Comparison of ENCODE assay signal across 8 cellular contexts in genomic region chr16:48365030-48365600, GRCh38. TPM values are rescaled to one million over a fixed set of nuclear protein-coding genes. Genes with fewer than 3 reads are reported as not detected.
DNase-seq lines count a peak whose midpoint lies in the region; ATAC-seq, FAIRE-seq and TF ChIP-seq lines count a peak whose summit lies in the region.

No MANE protein-coding gene starts in this region.

- in situ Hi-C loops in astrocyte of the spinal cord (cut with HindIII; ENCODE audit: low sequenced_read_pairs) (no loop called here), HepG2 (cut with HindIII; ENCODE audit: extremely low pct_ligation_motif_present, low pct_unique_long_range_greater_than_20kb) (no loop called here)

- intact Hi-C loops in HepG2 (cut with micrococcal nuclease; ENCODE audit: unreplicated experiment) = loop anchor here (1.0 to 5.0 kb wide), 2 partner anchors 161 to 257 kb away; no protein-coding TSS in a partner anchor

- H3K9me3 ChIP-seq in HepG2 (ENCODE audit: low read length) = no peaks in the 10 kb centered on the region
- H3K9me3 ChIP-seq in tibial nerve = no peaks in the 10 kb centered on the region

- peak overlapping the region; percentile 71 for H3K9ac ChIP-seq in HepG2 (ENCODE audit: insufficient read depth, low read depth, low read length)

- peaks cover 54% of the 10 kb centered on the region for H3K4me1 Mint-ChIP-seq in activated CD4-positive, alpha-beta T cell treated with anti-CD3 and anti-CD28 coated beads, Interleukin-2, amount 10 ng/mL, durations not matched to agents 7 days and 5 days

- POLR2A ChIA-PET in activated CD4-positive, alpha-beta T cell treated with anti-CD3 and anti-CD28 coated beads, Interleukin-2, amount 10 ng/mL, durations not matched to agents 7 days and 5 days (lab: Charles Lee) = no interaction called here
- POLR2A ChIA-PET in HepG2 (lab: Yijun Ruan, JAX) = interaction anchor here (0.9 to 4.0 kb wide), 17 partner anchors 8 to 1481 kb away, joined by 3 to 80 read pairs (median 5); partner anchors contain the start of genes GPT2 and SIAH1

- H3K4me1 ChIP-seq in HepG2 (ENCODE audit: insufficient read depth, low read length) (peaks cover 41% of the 10 kb centered on the region), tibial nerve (peaks cover 0 to 65% (median 26%) of the 10 kb centered on the region in 4 donors)

- H3K27me3 ChIP-seq in HepG2 (ENCODE audit: control insufficient read depth in 1 of 2, insufficient read depth in 2 of 2, low read length in 2 of 2) (no peaks in the 10 kb centered on the region; a peak in 1 of 5 replicates), tibial nerve (no peaks in the 10 kb centered on the region)

- peak overlapping the region; percentile 99 for H3K4me2 ChIP-seq in HepG2 (ENCODE audit: low read depth, low read length)

- ATAC-seq in HepG2 (peak; percentile 13), HG03045 (IDR thresholded peaks at IDR 0.05; ENCODE audit: unreplicated experiment) (no peak)

- H3K4me3 Mint-ChIP-seq in activated CD4-positive, alpha-beta T cell treated with anti-CD3 and anti-CD28 coated beads, Interleukin-2, amount 10 ng/mL, durations not matched to agents 7 days and 5 days = peak overlapping the region; percentile 91

- no TSS peak for BruUV-seq in HepG2 (replicated peaks; lab: Mats Ljungman, UMichigan)

- H4K20me1 ChIP-seq in HepG2 (ENCODE audit: insufficient read depth, low read length) = peaks cover 26% of the 10 kb centered on the region

- peak overlapping the region; percentile 84 for H3K27ac Mint-ChIP-seq in activated CD4-positive, alpha-beta T cell treated with anti-CD3 and anti-CD28 coated beads, Interleukin-2, amount 10 ng/mL, durations not matched to agents 7 days and 5 days

- 29% methylated on average over 15 of the region's 15 CpGs for WGBS in HepG2 (ENCODE audit: low lambda C conversion rate)
- WGBS in tibial nerve, 2 donors = 58 to 59% methylated on average over 15 of the region's 15 CpGs

- H3K4me3 ChIP-seq in astrocyte of the spinal cord (ENCODE audit: low read depth, low read length) = peak overlapping the region; percentile 57
- H3K4me3 ChIP-seq in HepG2 (replicated peaks in 1 of 3; ENCODE audit: insufficient read depth in 1 of 3, low read depth in 2 of 3, low read length in 3 of 3) = peak overlapping the region; percentile 72 to 87 (median 75)
- peak overlapping the region; percentile 40 to 63 (median 52) for H3K4me3 ChIP-seq in tibial nerve

- no peak overlapping the region for H2AFZ ChIP-seq in HepG2 (ENCODE audit: low read length)

- CTCF ChIA-PET in activated CD4-positive, alpha-beta T cell treated with anti-CD3 and anti-CD28 coated beads, Interleukin-2, amount 10 ng/mL, durations not matched to agents 7 days and 5 days (lab: Charles Lee) = interaction anchor here (0.6 to 2.2 kb wide), 7 partner anchors 9 to 265 kb away, joined by 3 to 15 read pairs (median 5); no protein-coding TSS in a partner anchor
- CTCF ChIA-PET in HepG2 (lab: Yijun Ruan, JAX; ENCODE audit: low intra/inter-chr PET ratio, low total read pairs) = no interaction called here

- TF ChIP-seq EP300 in HepG2 (IDR thresholded peaks at IDR 0.05; ENCODE audit: low read depth in 2 of 2, low read length in 2 of 2) (no peak), HepG2 (CRISPR knock-in tag; IDR thresholded peaks at IDR 0.05; ENCODE audit: borderline replicate concordance) (no peak), tibial nerve (IDR thresholded peaks at IDR 0.05) (no peak)

- H3K27ac ChIP-seq in HepG2 (ENCODE audit: extremely low read length, insufficient read depth, low read length) (peak overlapping the region; percentile 81), tibial nerve (peak overlapping the region; percentile 83 to 92 (median 88))

- H3K36me3 Mint-ChIP-seq in activated CD4-positive, alpha-beta T cell treated with anti-CD3 and anti-CD28 coated beads, Interleukin-2, amount 10 ng/mL, durations not matched to agents 7 days and 5 days (ENCODE audit: low read depth) = peaks cover 8% of the 10 kb centered on the region

- peaks cover 5 to 13% of the 10 kb centered on the region in 2 experiments; a peak in 3 of 5 replicates for H3K36me3 ChIP-seq in HepG2 (replicated peaks in 1 of 2; ENCODE audit: control insufficient read depth in 1 of 2, insufficient read depth in 2 of 2, low read length in 2 of 2)
- H3K36me3 ChIP-seq in tibial nerve = peaks cover 0 to 13% (median 0%) of the 10 kb centered on the region in 3 donors

- H3K9me3 Mint-ChIP-seq in activated CD4-positive, alpha-beta T cell treated with anti-CD3 and anti-CD28 coated beads, Interleukin-2, amount 10 ng/mL, durations not matched to agents 7 days and 5 days = no peaks in the 10 kb centered on the region

- H3K27me3 Mint-ChIP-seq in activated CD4-positive, alpha-beta T cell treated with anti-CD3 and anti-CD28 coated beads, Interleukin-2, amount 10 ng/mL, durations not matched to agents 7 days and 5 days = no peaks in the 10 kb centered on the region

- TF ChIP-seq CTCF in astrocyte of the spinal cord (IDR thresholded peaks at IDR 0.05; ENCODE audit: low read depth, low read length) = no peak
- no peak for TF ChIP-seq CTCF in HepG2 (CRISPR knock-in tag; IDR thresholded peaks at IDR 0.05)
- TF ChIP-seq CTCF in tibial nerve (IDR thresholded peaks at IDR 0.05) = no peak

- H3K79me2 ChIP-seq in HepG2 (ENCODE audit: insufficient read depth, low read length) = peaks cover 96% of the 10 kb centered on the region

- FAIRE-seq in HepG2 (lab: Jason Lieb, UNC) = no peak

- no peak for DNase-seq in activated CD4-positive, alpha-beta T cell treated with anti-CD3 and anti-CD28 coated beads, Interleukin-2, amount 10 ng/mL, durations not matched to agents 7 days and 5 days
- DNase-seq in activated CD4-positive, alpha-beta T cell treated with anti-CD3 and anti-CD28 coated beads for 1 hour = no peak
- DNase-seq in astrocyte of the spinal cord (ENCODE audit: low read depth, low spot score) = no peak
- no peak for DNase-seq in HepG2 (ENCODE audit: low spot score)
- DNase-seq in tibial nerve (ENCODE audit: low spot score in 2 of 2) = no peak
- no peak for DNase-seq in NCI-H345 (lab: John Stamatoyannopoulos, UW)
- DNase-seq in DMS 273 (lab: John Stamatoyannopoulos, UW; ENCODE audit: unreplicated experiment) = no peak

- TF ChIP-seq RAD21 in HepG2 (CRISPR knock-in tag; IDR thresholded peaks at IDR 0.05) = no peak

- TF ChIP-seq POLR2A in HepG2 (IDR thresholded peaks at IDR 0.05; ENCODE audit: insufficient read depth in 1 of 2, low read depth in 2 of 2, low read length in 2 of 2) (no peak), tibial nerve (IDR thresholded peaks at IDR 0.05) (no peak)

TF ChIP-seq in HepG2, 621 proteins besides CTCF, POLR2A, EP300 and RAD21 (continues in another document):
- TF ChIP-seq RBFOX2 (IDR thresholded peaks at IDR 0.05; ENCODE audit: low read depth, low read length) = no peak
- TF ChIP-seq ZNF784 (CRISPR knock-in tag; IDR thresholded peaks at IDR 0.05; ENCODE audit: borderline replicate concordance) = no peak
- TF ChIP-seq ATF4 (CRISPR knock-in tag; IDR thresholded peaks at IDR 0.05) = no peak; a peak in 1 of 4 replicates
- no peak for TF ChIP-seq MTA1 (CRISPR knock-in tag; IDR thresholded peaks at IDR 0.05; ENCODE audit: borderline replicate concordance)
- no peak for TF ChIP-seq MAFK (conservative IDR thresholded peaks at IDR 0.05 in 1 of 2, IDR thresholded peaks at IDR 0.05 in 1 of 2; ENCODE audit: low read length in 2 of 2)
- no peak for TF ChIP-seq RXRB (CRISPR knock-in tag; IDR thresholded peaks at IDR 0.05; ENCODE audit: borderline replicate concordance)
- TF ChIP-seq FOXA3 (CRISPR knock-in tag; IDR thresholded peaks at IDR 0.05) = peak; percentile 60; the same call in 1 of the 2 replicates
- no peak for TF ChIP-seq PAF1 (CRISPR knock-in tag; IDR thresholded peaks at IDR 0.05)

RNA-seq across cellular contexts. Expression of gene SIAH1, which starts 20.1 kb away (rescaled TPM):
- 10 to 100 TPM; 13.5 to 13.7 TPM for total RNA-seq in activated CD4-positive, alpha-beta T cell treated with anti-CD3 and anti-CD28 coated beads, Interleukin-2, amount 10 ng/mL, durations not matched to agents 7 days and 5 days
- total RNA-seq in HepG2 (2016; rRNA removed; fragmentation: Illumina TruSeq; extraction: Trizol) (27.9 and 28.6 TPM in 2 replicates), tibial nerve (10 to 100 TPM; 26.1 to 44.3 (median 40.1) TPM)
- 12.9 and 14.7 TPM in 2 replicates for total RNA-seq in HepG2 (2016; cell fraction: cytosol; rRNA removed; fragmentation: Illumina TruSeq; extraction: Trizol; ENCODE audit: low read depth)
- 27.3 TPM in 2 replicates for total RNA-seq in HepG2 (2016; cell fraction: insoluble cytoplasmic fraction; rRNA removed; fragmentation: Illumina TruSeq; extraction: Trizol)
- 34.8 and 35.5 TPM in 2 replicates for total RNA-seq in HepG2 (2016; cell fraction: membrane; rRNA removed; fragmentation: Illumina TruSeq; extraction: Trizol)
- 31.3 and 31.4 TPM in 2 replicates for total RNA-seq in HepG2 (2016; cell fraction: nucleus; rRNA removed; fragmentation: Illumina TruSeq; extraction: Trizol)
- polyA plus RNA-seq in HepG2 (2011; rRNA removed) = 15.4 and 16.0 TPM in 2 replicates
- polyA plus RNA-seq in HepG2 (2011; cell fraction: cytosol; rRNA removed) = 12.9 and 14.9 TPM in 2 replicates
- 15.0 and 21.0 TPM in 2 replicates for polyA plus RNA-seq in HepG2 (2011; cell fraction: nucleus; rRNA removed)
- 22.2 and 25.1 TPM in 2 replicates for polyA plus RNA-seq in HepG2 (2012)
- 7.5 TPM in 2 replicates for polyA plus RNA-seq in HepG2 (2016; cell fraction: cytosol; fragmentation: Illumina TruSeq; extraction: Trizol; ENCODE audit: low read depth)
- 29.2 and 30.6 TPM in 2 replicates for polyA plus RNA-seq in HepG2 (2016; cell fraction: insoluble cytoplasmic fraction; fragmentation: Illumina TruSeq; extraction: Trizol; ENCODE audit: low read depth)
- 18.6 and 19.2 TPM in 2 replicates for polyA plus RNA-seq in HepG2 (2016; cell fraction: membrane; fragmentation: Illumina TruSeq; extraction: Trizol; ENCODE audit: low read depth)
- polyA plus RNA-seq in HepG2 (2016; cell fraction: nucleus; fragmentation: Illumina TruSeq; extraction: Trizol; ENCODE audit: insufficient read depth, low read depth) = 36.1 and 41.1 TPM in 2 replicates
- 34.2 and 46.5 TPM in 2 replicates for polyA minus RNA-seq in HepG2 (2011; rRNA and poly(A)+ RNA removed; ENCODE audit: low replicate concordance)
- polyA minus RNA-seq in HepG2 (2011; cell fraction: cytosol; rRNA and poly(A)+ RNA removed) = 16.2 and 16.6 TPM in 2 replicates
- 47.6 and 57.8 TPM in 2 replicates for polyA minus RNA-seq in HepG2 (2011; cell fraction: nucleus; rRNA and poly(A)+ RNA removed)
